1 cellular context compared by ENCODE assay signal in genomic region chr22:50307891-50308596, GRCh38.
TF ChIP-seq lines count a peak whose summit lies in the region.

No MANE protein-coding gene starts in this region.

TF ChIP-seq in HepG2, 621 proteins besides CTCF, POLR2A, EP300 and RAD21 (continues in another document):
- TF ChIP-seq, protein P1, sequence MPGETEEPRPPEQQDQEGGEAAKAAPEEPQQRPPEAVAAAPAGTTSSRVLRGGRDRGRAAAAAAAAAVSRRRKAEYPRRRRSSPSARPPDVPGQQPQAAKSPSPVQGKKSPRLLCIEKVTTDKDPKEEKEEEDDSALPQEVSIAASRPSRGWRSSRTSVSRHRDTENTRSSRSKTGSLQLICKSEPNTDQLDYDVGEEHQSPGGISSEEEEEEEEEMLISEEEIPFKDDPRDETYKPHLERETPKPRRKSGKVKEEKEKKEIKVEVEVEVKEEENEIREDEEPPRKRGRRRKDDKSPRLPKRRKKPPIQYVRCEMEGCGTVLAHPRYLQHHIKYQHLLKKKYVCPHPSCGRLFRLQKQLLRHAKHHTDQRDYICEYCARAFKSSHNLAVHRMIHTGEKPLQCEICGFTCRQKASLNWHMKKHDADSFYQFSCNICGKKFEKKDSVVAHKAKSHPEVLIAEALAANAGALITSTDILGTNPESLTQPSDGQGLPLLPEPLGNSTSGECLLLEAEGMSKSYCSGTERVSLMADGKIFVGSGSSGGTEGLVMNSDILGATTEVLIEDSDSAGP (CRISPR knock-in tag; IDR thresholded peaks at IDR 0.05; ENCODE audit: borderline replicate concordance), result peak; percentile 57; the same call in 1 of the 2 replicates
- TF ChIP-seq RXRA (CRISPR knock-in tag; IDR thresholded peaks at IDR 0.05) (peak; percentile 35; the same call in 1 of the 2 replicates), E2F2 (CRISPR knock-in tag; IDR thresholded peaks at IDR 0.05; ENCODE audit: borderline replicate concordance) (no peak), IKZF5 (CRISPR knock-in tag; IDR thresholded peaks at IDR 0.05) (0 out of 2 replicates have a peak, but pooled peaks have one; percentile 25), ZNF232 (CRISPR knock-in tag; IDR thresholded peaks at IDR 0.05; ENCODE audit: borderline replicate concordance) (no peak), AGO2 (optimal IDR thresholded peaks at IDR 0.05; ENCODE audit: low read depth, low read length) (peak; percentile 33), PATZ1 (CRISPR knock-in tag; IDR thresholded peaks at IDR 0.05) (peak; percentile 66; the same call in 1 of the 2 replicates), KDM2A (CRISPR knock-in tag; IDR thresholded peaks at IDR 0.05; ENCODE audit: borderline replicate concordance, low read depth) (peak; percentile 37; the same call in 1 of the 2 replicates), DRAP1 (CRISPR knock-in tag; IDR thresholded peaks at IDR 0.05) (0 out of 2 replicates have a peak, but pooled peaks have one; percentile 12), CCDC6 (CRISPR knock-in tag; IDR thresholded peaks at IDR 0.05) (no peak), ZNF543 (CRISPR knock-in tag; IDR thresholded peaks at IDR 0.05) (0 out of 2 replicates have a peak, but pooled peaks have one; percentile 26), HDAC1 (CRISPR knock-in tag; IDR thresholded peaks at IDR 0.05) (peak; percentile 4; the same call in 1 of the 2 replicates), HNRNPK (IDR thresholded peaks at IDR 0.05; ENCODE audit: low read depth, low read length, poor library complexity, severe bottlenecking) (peak; percentile 92), SOX13 (IDR thresholded peaks at IDR 0.05) (no peak), SOX13 (CRISPR knock-in tag; conservative IDR thresholded peaks at IDR 0.05 in 1 of 2, IDR thresholded peaks at IDR 0.05 in 1 of 2) (no peak), ZNF18 (CRISPR knock-in tag; IDR thresholded peaks at IDR 0.05; ENCODE audit: insufficient replicate concordance) (peak; percentile 32), ZBTB7B (CRISPR knock-in tag; IDR thresholded peaks at IDR 0.05) (0 out of 2 replicates have a peak, but pooled peaks have one; percentile 24), REPIN1 (CRISPR knock-in tag; IDR thresholded peaks at IDR 0.05; ENCODE audit: borderline replicate concordance, low read depth) (no peak), BORCS8-MEF2B (CRISPR knock-in tag; IDR thresholded peaks at IDR 0.05) (no peak), TAF1 (CRISPR knock-in tag; IDR thresholded peaks at IDR 0.05) (peak; percentile 32; the same call in 1 of the 2 replicates), ISX (CRISPR knock-in tag; conservative IDR thresholded peaks at IDR 0.05) (0 out of 2 replicates have a peak, but pooled peaks have one; percentile 53), ZNF296 (CRISPR knock-in tag; conservative IDR thresholded peaks at IDR 0.05) (0 out of 2 replicates have a peak, but pooled peaks have one; percentile 21), ZNF766 (CRISPR knock-in tag; IDR thresholded peaks at IDR 0.05; ENCODE audit: borderline replicate concordance) (no peak), ZNF724P (CRISPR knock-in tag; IDR thresholded peaks at IDR 0.05; ENCODE audit: borderline replicate concordance) (0 out of 2 replicates have a peak, but pooled peaks have one; percentile 24), ZFP36 (IDR thresholded peaks at IDR 0.05; ENCODE audit: borderline replicate concordance, low read depth, low read length, partially characterized antibody) (no peak), ZNF687 (CRISPR knock-in tag; IDR thresholded peaks at IDR 0.05) (peak; percentile 21; the same call in 1 of the 2 replicates), KDM5B (CRISPR knock-in tag; IDR thresholded peaks at IDR 0.05; ENCODE audit: borderline replicate concordance) (peak; percentile 32; the same call in 1 of the 2 replicates), ZNF740 (CRISPR knock-in tag; IDR thresholded peaks at IDR 0.05) (0 out of 2 replicates have a peak, but pooled peaks have one; percentile 28), PCBP1 (IDR thresholded peaks at IDR 0.05; ENCODE audit: borderline replicate concordance, low read depth, low read length) (peak; percentile 94), PHF8 (CRISPR knock-in tag; IDR thresholded peaks at IDR 0.05) (peak; percentile 9; the same call in 1 of the 2 replicates), HNRNPL (IDR thresholded peaks at IDR 0.05; ENCODE audit: low read depth, low read length) (peak; percentile 84; the same call in 1 of the 2 replicates)
- TF ChIP-seq, protein P2, sequence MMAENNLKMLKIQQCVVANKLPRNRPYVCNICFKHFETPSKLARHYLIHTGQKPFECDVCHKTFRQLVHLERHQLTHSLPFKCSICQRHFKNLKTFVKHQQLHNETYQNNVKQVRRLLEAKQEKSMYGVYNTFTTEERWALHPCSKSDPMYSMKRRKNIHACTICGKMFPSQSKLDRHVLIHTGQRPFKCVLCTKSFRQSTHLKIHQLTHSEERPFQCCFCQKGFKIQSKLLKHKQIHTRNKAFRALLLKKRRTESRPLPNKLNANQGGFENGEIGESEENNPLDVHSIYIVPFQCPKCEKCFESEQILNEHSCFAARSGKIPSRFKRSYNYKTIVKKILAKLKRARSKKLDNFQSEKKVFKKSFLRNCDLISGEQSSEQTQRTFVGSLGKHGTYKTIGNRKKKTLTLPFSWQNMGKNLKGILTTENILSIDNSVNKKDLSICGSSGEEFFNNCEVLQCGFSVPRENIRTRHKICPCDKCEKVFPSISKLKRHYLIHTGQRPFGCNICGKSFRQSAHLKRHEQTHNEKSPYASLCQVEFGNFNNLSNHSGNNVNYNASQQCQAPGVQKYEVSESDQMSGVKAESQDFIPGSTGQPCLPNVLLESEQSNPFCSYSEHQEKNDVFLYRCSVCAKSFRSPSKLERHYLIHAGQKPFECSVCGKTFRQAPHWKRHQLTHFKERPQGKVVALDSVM (CRISPR knock-in tag; IDR thresholded peaks at IDR 0.05), result peak; percentile 23; the same call in 1 of the 2 replicates
- TF ChIP-seq, protein P3, sequence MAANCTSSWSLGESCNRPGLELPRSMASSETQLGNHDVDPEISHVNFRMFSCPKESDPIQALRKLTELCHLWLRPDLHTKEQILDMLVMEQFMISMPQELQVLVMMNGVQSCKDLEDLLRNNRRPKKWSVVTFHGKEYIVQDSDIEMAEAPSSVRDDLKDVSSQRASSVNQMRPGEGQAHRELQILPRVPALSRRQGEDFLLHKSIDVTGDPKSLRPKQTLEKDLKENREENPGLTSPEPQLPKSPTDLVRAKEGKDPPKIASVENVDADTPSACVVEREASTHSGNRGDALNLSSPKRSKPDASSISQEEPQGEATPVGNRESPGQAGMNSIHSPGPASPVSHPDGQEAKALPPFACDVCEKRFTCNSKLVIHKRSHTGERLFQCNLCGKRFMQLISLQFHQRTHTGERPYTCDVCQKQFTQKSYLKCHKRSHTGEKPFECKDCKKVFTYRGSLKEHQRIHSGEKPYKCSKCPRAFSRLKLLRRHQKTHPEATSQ (CRISPR knock-in tag; IDR thresholded peaks at IDR 0.05; ENCODE audit: borderline replicate concordance), result no peak
- TF ChIP-seq, protein P4, sequence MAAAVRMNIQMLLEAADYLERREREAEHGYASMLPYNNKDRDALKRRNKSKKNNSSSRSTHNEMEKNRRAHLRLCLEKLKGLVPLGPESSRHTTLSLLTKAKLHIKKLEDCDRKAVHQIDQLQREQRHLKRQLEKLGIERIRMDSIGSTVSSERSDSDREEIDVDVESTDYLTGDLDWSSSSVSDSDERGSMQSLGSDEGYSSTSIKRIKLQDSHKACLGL (CRISPR knock-in tag; IDR thresholded peaks at IDR 0.05), result peak; percentile 19; the same call in 1 of the 2 replicates
